12 cellular contexts compared by ENCODE assay signal in genomic region chr7:4838626-4839334, GRCh38.
"Had no signal": no experiment of that assay in that cellular context is flagged by ENCODE, and none has a peak within 500 bp of the region (broad histone marks: within the 10 kb centered on the region; RNA-seq: fewer than 3 reads in every experiment).

No MANE protein-coding gene starts in this region.

- ATAC-seq: left colon; stimulated activated naive B cell treated with anti-CD40 and anti-IgM and Interleukin-4, amounts not matched to agents 10 μg/mL and 1 μg/mL and 100 μg/mL, for 72 hours had no signal

- DNase-seq: activated CD4-positive, alpha-beta T cell treated with anti-CD3 and anti-CD28 coated beads, Interleukin-2, amount 50 U/mL, for 1 hour; activated CD8-positive, alpha-beta memory T cell treated with anti-CD3 and anti-CD28 coated beads for 24 hours; activated naive CD4-positive, alpha-beta T cell; cerebellar nuclear complex; effector memory CD4-positive, alpha-beta T cell; foreskin melanocyte; heart left ventricle; left colon; stimulated activated CD4-positive, alpha-beta T cell treated with anti-CD3 and anti-CD28 coated beads, Interleukin-4, amount 100 ng/mL, for 1 hour; stimulated activated naive B cell treated with anti-CD40 and anti-IgM and Interleukin-4, amounts not matched to agents 10 μg/mL and 1 μg/mL and 100 μg/mL, for 72 hours; SW 1271 had no signal

- H3K9me3 ChIP-seq: heart left ventricle, tibial artery had no signal

- H3K4me1 ChIP-seq: tibial artery had no signal

- H3K4me3 ChIP-seq: heart left ventricle, tibial artery had no signal

- H3K27me3 ChIP-seq: heart left ventricle, tibial artery had no signal

- H3K27ac ChIP-seq: tibial artery had no signal
